Comparison of ENCODE assay signal across 1 cellular context in the genomic region with DNA sequence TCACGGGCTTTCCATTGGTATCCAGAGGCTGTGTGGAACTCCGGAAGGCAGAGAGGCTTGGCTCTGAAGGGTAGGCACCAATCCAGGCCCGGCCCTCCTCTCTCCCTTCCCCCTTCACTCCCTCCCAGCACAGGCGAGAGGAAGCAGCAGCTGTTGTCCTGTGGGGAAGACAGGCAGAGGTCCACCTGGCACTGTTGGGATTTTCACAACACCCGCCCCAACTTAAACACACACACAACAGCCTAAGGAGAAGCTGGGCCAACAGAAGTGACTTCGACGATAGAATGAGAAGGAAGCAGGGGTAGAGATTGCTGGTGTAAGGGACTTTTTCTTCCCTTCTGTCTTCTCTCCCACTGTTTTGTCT.
TF ChIP-seq lines count a peak whose summit lies in the region.

No MANE protein-coding gene starts in this region.

TF ChIP-seq in HepG2, 621 proteins besides CTCF, POLR2A, EP300 and RAD21 (continued from another document and continues in another):
- TF ChIP-seq, protein P1, sequence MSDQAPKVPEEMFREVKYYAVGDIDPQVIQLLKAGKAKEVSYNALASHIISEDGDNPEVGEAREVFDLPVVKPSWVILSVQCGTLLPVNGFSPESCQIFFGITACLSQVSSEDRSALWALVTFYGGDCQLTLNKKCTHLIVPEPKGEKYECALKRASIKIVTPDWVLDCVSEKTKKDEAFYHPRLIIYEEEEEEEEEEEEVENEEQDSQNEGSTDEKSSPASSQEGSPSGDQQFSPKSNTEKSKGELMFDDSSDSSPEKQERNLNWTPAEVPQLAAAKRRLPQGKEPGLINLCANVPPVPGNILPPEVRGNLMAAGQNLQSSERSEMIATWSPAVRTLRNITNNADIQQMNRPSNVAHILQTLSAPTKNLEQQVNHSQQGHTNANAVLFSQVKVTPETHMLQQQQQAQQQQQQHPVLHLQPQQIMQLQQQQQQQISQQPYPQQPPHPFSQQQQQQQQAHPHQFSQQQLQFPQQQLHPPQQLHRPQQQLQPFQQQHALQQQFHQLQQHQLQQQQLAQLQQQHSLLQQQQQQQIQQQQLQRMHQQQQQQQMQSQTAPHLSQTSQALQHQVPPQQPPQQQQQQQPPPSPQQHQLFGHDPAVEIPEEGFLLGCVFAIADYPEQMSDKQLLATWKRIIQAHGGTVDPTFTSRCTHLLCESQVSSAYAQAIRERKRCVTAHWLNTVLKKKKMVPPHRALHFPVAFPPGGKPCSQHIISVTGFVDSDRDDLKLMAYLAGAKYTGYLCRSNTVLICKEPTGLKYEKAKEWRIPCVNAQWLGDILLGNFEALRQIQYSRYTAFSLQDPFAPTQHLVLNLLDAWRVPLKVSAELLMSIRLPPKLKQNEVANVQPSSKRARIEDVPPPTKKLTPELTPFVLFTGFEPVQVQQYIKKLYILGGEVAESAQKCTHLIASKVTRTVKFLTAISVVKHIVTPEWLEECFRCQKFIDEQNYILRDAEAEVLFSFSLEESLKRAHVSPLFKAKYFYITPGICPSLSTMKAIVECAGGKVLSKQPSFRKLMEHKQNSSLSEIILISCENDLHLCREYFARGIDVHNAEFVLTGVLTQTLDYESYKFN (CRISPR knock-in tag; conservative IDR thresholded peaks at IDR 0.05) = 0 out of 2 replicates have a peak, but pooled peaks have one; percentile 38
- TF ChIP-seq SOX6 (IDR thresholded peaks at IDR 0.05) (no peak), SOX6 (CRISPR knock-in tag; IDR thresholded peaks at IDR 0.05) (peak; percentile 50), ZNF766 (CRISPR knock-in tag; IDR thresholded peaks at IDR 0.05; ENCODE audit: borderline replicate concordance) (no peak), GATAD2A (CRISPR knock-in tag; IDR thresholded peaks at IDR 0.05) (peak; percentile 22; the same call in 1 of the 2 replicates), ADNP (CRISPR knock-in tag; IDR thresholded peaks at IDR 0.05) (no peak), CEBPG (CRISPR knock-in tag; IDR thresholded peaks at IDR 0.05) (0 out of 2 replicates have a peak, but pooled peaks have one; percentile 8), ZNF501 (CRISPR knock-in tag; IDR thresholded peaks at IDR 0.05) (peak; percentile 61; the same call in 1 of the 2 replicates), ZNF281 (CRISPR knock-in tag; IDR thresholded peaks at IDR 0.05; ENCODE audit: borderline replicate concordance) (peak; percentile 89), BCL3 (CRISPR knock-in tag; IDR thresholded peaks at IDR 0.05) (0 out of 2 replicates have a peak, but pooled peaks have one; percentile 33), ARID2 (CRISPR knock-in tag; IDR thresholded peaks at IDR 0.05; ENCODE audit: borderline replicate concordance) (no peak), ZNF724P (CRISPR knock-in tag; IDR thresholded peaks at IDR 0.05; ENCODE audit: borderline replicate concordance) (no peak), ZBTB1 (CRISPR knock-in tag; IDR thresholded peaks at IDR 0.05; ENCODE audit: borderline replicate concordance) (no peak), CBX5 (CRISPR knock-in tag; IDR thresholded peaks at IDR 0.05; ENCODE audit: borderline replicate concordance) (peak; percentile 57; the same call in 1 of the 2 replicates), ZNF772 (CRISPR knock-in tag; IDR thresholded peaks at IDR 0.05) (0 out of 2 replicates have a peak, but pooled peaks have one; percentile 29), FOXP1 (IDR thresholded peaks at IDR 0.05) (no peak), FOXP1 (CRISPR knock-in tag; IDR thresholded peaks at IDR 0.05) (0 out of 2 replicates have a peak, but pooled peaks have one; percentile 55), KMT2B (CRISPR knock-in tag; IDR thresholded peaks at IDR 0.05) (peak; percentile 45; the same call in 1 of the 2 replicates), ZNF646 (CRISPR knock-in tag; IDR thresholded peaks at IDR 0.05) (peak; percentile 53; the same call in 1 of the 2 replicates), FOSL2 (CRISPR knock-in tag; IDR thresholded peaks at IDR 0.05) (0 out of 2 replicates have a peak, but pooled peaks have one; percentile 13), SALL1 (CRISPR knock-in tag; IDR thresholded peaks at IDR 0.05) (peak; percentile 82), ZNF572 (CRISPR knock-in tag; IDR thresholded peaks at IDR 0.05) (0 out of 2 replicates have a peak, but pooled peaks have one; percentile 58), HOXA3 (CRISPR knock-in tag; IDR thresholded peaks at IDR 0.05) (peak; percentile 37; the same call in 1 of the 2 replicates), ZNF543 (CRISPR knock-in tag; IDR thresholded peaks at IDR 0.05) (0 out of 2 replicates have a peak, but pooled peaks have one; percentile 16), SMAD1 (CRISPR knock-in tag; IDR thresholded peaks at IDR 0.05; ENCODE audit: borderline replicate concordance, low read depth) (peak; percentile 65; the same call in 1 of the 2 replicates), ZBTB8A (CRISPR knock-in tag; IDR thresholded peaks at IDR 0.05; ENCODE audit: borderline replicate concordance, low read depth) (no peak), FOXP4 (CRISPR knock-in tag; IDR thresholded peaks at IDR 0.05) (peak; percentile 60; the same call in 1 of the 2 replicates), YEATS4 (CRISPR knock-in tag; IDR thresholded peaks at IDR 0.05; ENCODE audit: borderline replicate concordance) (0 out of 2 replicates have a peak, but pooled peaks have one; percentile 52), POLR2AphosphoS5 (IDR thresholded peaks at IDR 0.05; ENCODE audit: low read depth, low read length) (peak; percentile 63), NAIF1 (CRISPR knock-in tag; IDR thresholded peaks at IDR 0.05; ENCODE audit: borderline replicate concordance) (no peak), ZNF292 (CRISPR knock-in tag; IDR thresholded peaks at IDR 0.05; ENCODE audit: borderline replicate concordance, low read depth) (peak; percentile 95; the same call in 1 of the 2 replicates), ZFP36L1 (CRISPR knock-in tag; IDR thresholded peaks at IDR 0.05) (peak; percentile 97; the same call in 1 of the 2 replicates), PITX1 (CRISPR knock-in tag; IDR thresholded peaks at IDR 0.05) (peak; percentile 75; the same call in 1 of the 2 replicates), ZMYM4 (CRISPR knock-in tag; IDR thresholded peaks at IDR 0.05) (peak; percentile 24; the same call in 1 of the 2 replicates)
- TF ChIP-seq, protein P2, sequence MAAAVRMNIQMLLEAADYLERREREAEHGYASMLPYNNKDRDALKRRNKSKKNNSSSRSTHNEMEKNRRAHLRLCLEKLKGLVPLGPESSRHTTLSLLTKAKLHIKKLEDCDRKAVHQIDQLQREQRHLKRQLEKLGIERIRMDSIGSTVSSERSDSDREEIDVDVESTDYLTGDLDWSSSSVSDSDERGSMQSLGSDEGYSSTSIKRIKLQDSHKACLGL (CRISPR knock-in tag; IDR thresholded peaks at IDR 0.05) = 0 out of 2 replicates have a peak, but pooled peaks have one; percentile 33
- TF ChIP-seq, protein P3, sequence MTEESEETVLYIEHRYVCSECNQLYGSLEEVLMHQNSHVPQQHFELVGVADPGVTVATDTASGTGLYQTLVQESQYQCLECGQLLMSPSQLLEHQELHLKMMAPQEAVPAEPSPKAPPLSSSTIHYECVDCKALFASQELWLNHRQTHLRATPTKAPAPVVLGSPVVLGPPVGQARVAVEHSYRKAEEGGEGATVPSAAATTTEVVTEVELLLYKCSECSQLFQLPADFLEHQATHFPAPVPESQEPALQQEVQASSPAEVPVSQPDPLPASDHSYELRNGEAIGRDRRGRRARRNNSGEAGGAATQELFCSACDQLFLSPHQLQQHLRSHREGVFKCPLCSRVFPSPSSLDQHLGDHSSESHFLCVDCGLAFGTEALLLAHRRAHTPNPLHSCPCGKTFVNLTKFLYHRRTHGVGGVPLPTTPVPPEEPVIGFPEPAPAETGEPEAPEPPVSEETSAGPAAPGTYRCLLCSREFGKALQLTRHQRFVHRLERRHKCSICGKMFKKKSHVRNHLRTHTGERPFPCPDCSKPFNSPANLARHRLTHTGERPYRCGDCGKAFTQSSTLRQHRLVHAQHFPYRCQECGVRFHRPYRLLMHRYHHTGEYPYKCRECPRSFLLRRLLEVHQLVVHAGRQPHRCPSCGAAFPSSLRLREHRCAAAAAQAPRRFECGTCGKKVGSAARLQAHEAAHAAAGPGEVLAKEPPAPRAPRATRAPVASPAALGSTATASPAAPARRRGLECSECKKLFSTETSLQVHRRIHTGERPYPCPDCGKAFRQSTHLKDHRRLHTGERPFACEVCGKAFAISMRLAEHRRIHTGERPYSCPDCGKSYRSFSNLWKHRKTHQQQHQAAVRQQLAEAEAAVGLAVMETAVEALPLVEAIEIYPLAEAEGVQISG (CRISPR knock-in tag; IDR thresholded peaks at IDR 0.05) = peak; percentile 39; the same call in 1 of the 2 replicates
